Comparison of ENCODE assay signal across 21 cellular contexts in the genomic region with DNA sequence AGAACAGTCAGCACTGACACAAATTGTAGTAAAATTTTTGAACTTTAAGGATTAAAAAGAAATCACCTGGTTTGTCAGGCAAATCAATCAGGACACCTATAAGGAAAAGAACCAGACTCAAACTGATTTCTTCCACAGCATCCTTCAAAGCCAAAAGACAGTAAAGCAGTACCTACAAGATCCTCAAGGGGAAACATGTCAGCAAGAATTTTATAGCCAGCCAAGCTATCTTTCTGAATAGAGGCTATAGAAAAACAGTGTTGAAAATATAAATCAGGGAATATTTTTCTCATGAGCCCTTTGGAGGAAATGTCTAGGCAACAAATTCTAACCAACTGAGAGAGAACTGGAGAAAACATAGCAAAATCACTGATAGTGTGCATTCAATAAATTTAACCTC.
"Had no signal": no experiment of that assay in that cellular context is flagged by ENCODE, and none has a peak within 500 bp of the region (broad histone marks: within the 10 kb centered on the region; RNA-seq: fewer than 3 reads in every experiment).

No MANE protein-coding gene starts in this region.

- H3K9me3 ChIP-seq: mucosa of descending colon had no signal

- H3K27ac ChIP-seq: left lung had no signal

- H3K4me1 Mint-ChIP-seq: activated B cell treated with CpG ODN at 0.5 μM for 24 hours; activated CD4-positive, alpha-beta T cell treated with anti-CD3 and anti-CD28 coated beads, Interleukin-2, amount 10 ng/mL, durations not matched to agents 24 days and 14 days; activated naive CD8-positive, alpha-beta T cell treated with anti-CD3 and anti-CD28 coated beads, Interleukin-2, amount 10 ng/mL, durations not matched to agents 7 days and 5 days; naive thymus-derived CD8-positive, alpha-beta T cell; stimulated activated memory B cell treated with anti-CD40 and anti-IgM and Interleukin-4, amounts not matched to agents 10 μg/mL and 1 μg/mL and 100 μg/mL, for 72 hours had no signal

- H3K27me3 ChIP-seq: left lung had no signal

- H3K27me3 Mint-ChIP-seq: activated B cell treated with CpG ODN at 0.5 μM for 24 hours; activated CD4-positive, alpha-beta T cell treated with anti-CD3 and anti-CD28 coated beads, Interleukin-2, amount 10 ng/mL, durations not matched to agents 24 days and 14 days; activated naive CD8-positive, alpha-beta T cell treated with anti-CD3 and anti-CD28 coated beads, Interleukin-2, amount 10 ng/mL, durations not matched to agents 7 days and 5 days; brain; dendritic cell treated with granulocyte-macrophage colony-stimulating factor and Interleukin-4, amounts not matched to agents 40 ng/mL and 50 ng/mL, for 4 days; naive thymus-derived CD8-positive, alpha-beta T cell had no signal

- H3K4me3 Mint-ChIP-seq: activated B cell treated with CpG ODN at 0.5 μM for 24 hours; activated CD4-positive, alpha-beta T cell treated with anti-CD3 and anti-CD28 coated beads, Interleukin-2, amount 10 ng/mL, durations not matched to agents 24 days and 14 days; activated naive CD8-positive, alpha-beta T cell treated with anti-CD3 and anti-CD28 coated beads, Interleukin-2, amount 10 ng/mL, durations not matched to agents 7 days and 5 days; brain; dendritic cell treated with granulocyte-macrophage colony-stimulating factor and Interleukin-4, amounts not matched to agents 40 ng/mL and 50 ng/mL, for 4 days; naive thymus-derived CD8-positive, alpha-beta T cell; stimulated activated memory B cell treated with anti-CD40 and anti-IgM and Interleukin-4, amounts not matched to agents 10 μg/mL and 1 μg/mL and 100 μg/mL, for 72 hours had no signal

- H3K36me3 Mint-ChIP-seq: activated naive CD8-positive, alpha-beta T cell treated with anti-CD3 and anti-CD28 coated beads, Interleukin-2, amount 10 ng/mL, durations not matched to agents 7 days and 5 days; brain; naive thymus-derived CD8-positive, alpha-beta T cell; stimulated activated memory B cell treated with anti-CD40 and anti-IgM and Interleukin-4, amounts not matched to agents 10 μg/mL and 1 μg/mL and 100 μg/mL, for 72 hours had no signal

- H3K4me3 ChIP-seq: left lung, mucosa of descending colon had no signal

- H3K9me3 Mint-ChIP-seq: activated CD4-positive, alpha-beta T cell treated with anti-CD3 and anti-CD28 coated beads, Interleukin-2, amount 10 ng/mL, durations not matched to agents 24 days and 14 days had no signal

- H3K36me3 ChIP-seq: left lung had no signal

- H3K27ac Mint-ChIP-seq: activated B cell treated with CpG ODN at 0.5 μM for 24 hours; activated CD4-positive, alpha-beta T cell treated with anti-CD3 and anti-CD28 coated beads, Interleukin-2, amount 10 ng/mL, durations not matched to agents 24 days and 14 days; activated naive CD8-positive, alpha-beta T cell treated with anti-CD3 and anti-CD28 coated beads, Interleukin-2, amount 10 ng/mL, durations not matched to agents 7 days and 5 days; brain; dendritic cell treated with granulocyte-macrophage colony-stimulating factor and Interleukin-4, amounts not matched to agents 40 ng/mL and 50 ng/mL, for 4 days; naive thymus-derived CD8-positive, alpha-beta T cell; stimulated activated memory B cell treated with anti-CD40 and anti-IgM and Interleukin-4, amounts not matched to agents 10 μg/mL and 1 μg/mL and 100 μg/mL, for 72 hours had no signal

- H3K4me1 ChIP-seq: left lung had no signal

- DNase-seq: activated B cell treated with CpG ODN at 0.5 μM for 24 hours; activated CD4-positive, alpha-beta T cell treated with anti-CD3 and anti-CD28 coated beads, Interleukin-2, amount 10 ng/mL, durations not matched to agents 24 days and 14 days; activated gamma-delta T cell treated with Interleukin-2 at 50 U/mL for 16 hours; activated naive CD8-positive, alpha-beta T cell treated with anti-CD3 and anti-CD28 coated beads, Interleukin-2, amount 10 ng/mL, durations not matched to agents 7 days and 5 days; cerebellar nuclear complex; effector memory CD4-positive, alpha-beta T cell; erythroblast; hypothalamus; kidney; left lung; mammary epithelial cell; mucosa of descending colon; naive thymus-derived CD8-positive, alpha-beta T cell; nucleus accumbens; posterior cingulate gyrus; retina; stimulated activated CD4-positive, alpha-beta T cell treated with anti-CD3 and anti-CD28 coated beads, Interleukin-2, amount 100 ng/mL, for 48 hours; T-helper 2 cell had no signal
